ENCODE assay signal across 1 cellular context in genomic region chr2:189762551-189763298, GRCh38.
TF ChIP-seq lines count a peak whose summit lies in the region.

A gene with protein sequence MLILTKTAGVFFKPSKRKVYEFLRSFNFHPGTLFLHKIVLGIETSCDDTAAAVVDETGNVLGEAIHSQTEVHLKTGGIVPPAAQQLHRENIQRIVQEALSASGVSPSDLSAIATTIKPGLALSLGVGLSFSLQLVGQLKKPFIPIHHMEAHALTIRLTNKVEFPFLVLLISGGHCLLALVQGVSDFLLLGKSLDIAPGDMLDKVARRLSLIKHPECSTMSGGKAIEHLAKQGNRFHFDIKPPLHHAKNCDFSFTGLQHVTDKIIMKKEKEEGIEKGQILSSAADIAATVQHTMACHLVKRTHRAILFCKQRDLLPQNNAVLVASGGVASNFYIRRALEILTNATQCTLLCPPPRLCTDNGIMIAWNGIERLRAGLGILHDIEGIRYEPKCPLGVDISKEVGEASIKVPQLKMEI (minus strand): TSS chr2:189762792. CDS start chr2:189761640, 1,152 bp downstream.

TF ChIP-seq in HepG2, 621 proteins besides CTCF, POLR2A, EP300 and RAD21 (continued from another document and continues in another):
- no peak for TF ChIP-seq ZBTB49 (CRISPR knock-in tag; IDR thresholded peaks at IDR 0.05; ENCODE audit: borderline replicate concordance)
- peak; percentile 70; the same call in 1 of the 2 replicates for TF ChIP-seq ZNF615 (CRISPR knock-in tag; IDR thresholded peaks at IDR 0.05; ENCODE audit: borderline replicate concordance)
- TF ChIP-seq ZNF691 (CRISPR knock-in tag; IDR thresholded peaks at IDR 0.05; ENCODE audit: borderline replicate concordance, low read depth), result no peak
- TF ChIP-seq, protein P1, sequence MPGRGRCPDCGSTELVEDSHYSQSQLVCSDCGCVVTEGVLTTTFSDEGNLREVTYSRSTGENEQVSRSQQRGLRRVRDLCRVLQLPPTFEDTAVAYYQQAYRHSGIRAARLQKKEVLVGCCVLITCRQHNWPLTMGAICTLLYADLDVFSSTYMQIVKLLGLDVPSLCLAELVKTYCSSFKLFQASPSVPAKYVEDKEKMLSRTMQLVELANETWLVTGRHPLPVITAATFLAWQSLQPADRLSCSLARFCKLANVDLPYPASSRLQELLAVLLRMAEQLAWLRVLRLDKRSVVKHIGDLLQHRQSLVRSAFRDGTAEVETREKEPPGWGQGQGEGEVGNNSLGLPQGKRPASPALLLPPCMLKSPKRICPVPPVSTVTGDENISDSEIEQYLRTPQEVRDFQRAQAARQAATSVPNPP (CRISPR knock-in tag; IDR thresholded peaks at IDR 0.05), result peak; percentile 94
- peak; percentile 95 for TF ChIP-seq KAT8 (CRISPR knock-in tag; IDR thresholded peaks at IDR 0.05)
- TF ChIP-seq, protein P2, sequence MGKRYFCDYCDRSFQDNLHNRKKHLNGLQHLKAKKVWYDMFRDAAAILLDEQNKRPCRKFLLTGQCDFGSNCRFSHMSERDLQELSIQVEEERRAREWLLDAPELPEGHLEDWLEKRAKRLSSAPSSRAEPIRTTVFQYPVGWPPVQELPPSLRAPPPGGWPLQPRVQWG (CRISPR knock-in tag; IDR thresholded peaks at IDR 0.05; ENCODE audit: borderline replicate concordance, low read depth), result no peak
- TF ChIP-seq ZNF142 (CRISPR knock-in tag; IDR thresholded peaks at IDR 0.05), result peak; percentile 23
- no peak for TF ChIP-seq ZNF713 (CRISPR knock-in tag; IDR thresholded peaks at IDR 0.05)
- TF ChIP-seq YEATS2 (CRISPR knock-in tag; IDR thresholded peaks at IDR 0.05; ENCODE audit: borderline replicate concordance), result peak; percentile 87; the same call in 1 of the 2 replicates
- TF ChIP-seq KDM1A (CRISPR knock-in tag; IDR thresholded peaks at IDR 0.05), result no peak
- TF ChIP-seq KAT2B (IDR thresholded peaks at IDR 0.05; ENCODE audit: borderline replicate concordance, low read depth, low read length), result no peak
- no peak for TF ChIP-seq HNF1A (IDR thresholded peaks at IDR 0.05; ENCODE audit: low read depth)
- TF ChIP-seq HNF1A (CRISPR knock-in tag; IDR thresholded peaks at IDR 0.05; ENCODE audit: borderline replicate concordance), result peak; percentile 37; the same call in 1 of the 2 replicates
- TF ChIP-seq, protein P3, sequence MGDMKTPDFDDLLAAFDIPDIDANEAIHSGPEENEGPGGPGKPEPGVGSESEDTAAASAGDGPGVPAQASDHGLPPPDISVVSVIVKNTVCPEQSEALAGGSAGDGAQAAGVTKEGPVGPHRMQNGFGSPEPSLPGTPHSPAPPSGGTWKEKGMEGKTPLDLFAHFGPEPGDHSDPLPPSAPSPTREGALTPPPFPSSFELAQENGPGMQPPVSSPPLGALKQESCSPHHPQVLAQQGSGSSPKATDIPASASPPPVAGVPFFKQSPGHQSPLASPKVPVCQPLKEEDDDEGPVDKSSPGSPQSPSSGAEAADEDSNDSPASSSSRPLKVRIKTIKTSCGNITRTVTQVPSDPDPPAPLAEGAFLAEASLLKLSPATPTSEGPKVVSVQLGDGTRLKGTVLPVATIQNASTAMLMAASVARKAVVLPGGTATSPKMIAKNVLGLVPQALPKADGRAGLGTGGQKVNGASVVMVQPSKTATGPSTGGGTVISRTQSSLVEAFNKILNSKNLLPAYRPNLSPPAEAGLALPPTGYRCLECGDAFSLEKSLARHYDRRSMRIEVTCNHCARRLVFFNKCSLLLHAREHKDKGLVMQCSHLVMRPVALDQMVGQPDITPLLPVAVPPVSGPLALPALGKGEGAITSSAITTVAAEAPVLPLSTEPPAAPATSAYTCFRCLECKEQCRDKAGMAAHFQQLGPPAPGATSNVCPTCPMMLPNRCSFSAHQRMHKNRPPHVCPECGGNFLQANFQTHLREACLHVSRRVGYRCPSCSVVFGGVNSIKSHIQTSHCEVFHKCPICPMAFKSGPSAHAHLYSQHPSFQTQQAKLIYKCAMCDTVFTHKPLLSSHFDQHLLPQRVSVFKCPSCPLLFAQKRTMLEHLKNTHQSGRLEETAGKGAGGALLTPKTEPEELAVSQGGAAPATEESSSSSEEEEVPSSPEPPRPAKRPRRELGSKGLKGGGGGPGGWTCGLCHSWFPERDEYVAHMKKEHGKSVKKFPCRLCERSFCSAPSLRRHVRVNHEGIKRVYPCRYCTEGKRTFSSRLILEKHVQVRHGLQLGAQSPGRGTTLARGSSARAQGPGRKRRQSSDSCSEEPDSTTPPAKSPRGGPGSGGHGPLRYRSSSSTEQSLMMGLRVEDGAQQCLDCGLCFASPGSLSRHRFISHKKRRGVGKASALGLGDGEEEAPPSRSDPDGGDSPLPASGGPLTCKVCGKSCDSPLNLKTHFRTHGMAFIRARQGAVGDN (CRISPR knock-in tag; IDR thresholded peaks at IDR 0.05), result peak; percentile 99
- TF ChIP-seq ZNF83 (CRISPR knock-in tag; IDR thresholded peaks at IDR 0.05; ENCODE audit: borderline replicate concordance), result no peak
- 0 out of 2 replicates have a peak, but pooled peaks have one; percentile 20 for TF ChIP-seq ZKSCAN1 (IDR thresholded peaks at IDR 0.05; ENCODE audit: low read length)
- TF ChIP-seq ZNF234 (CRISPR knock-in tag; conservative IDR thresholded peaks at IDR 0.05), result no peak
- TF ChIP-seq KDM4B (CRISPR knock-in tag; IDR thresholded peaks at IDR 0.05), result peak; percentile 46; the same call in 1 of the 2 replicates
- no peak; the same call in 1 of the 2 replicates for TF ChIP-seq ZSCAN30 (CRISPR knock-in tag; IDR thresholded peaks at IDR 0.05)
- no peak; the same call in none of the 2 replicates for TF ChIP-seq MTA1 (CRISPR knock-in tag; IDR thresholded peaks at IDR 0.05; ENCODE audit: borderline replicate concordance)
- TF ChIP-seq IRF1 (CRISPR knock-in tag; IDR thresholded peaks at IDR 0.05; ENCODE audit: low read depth), result no peak
- TF ChIP-seq ZNF205 (CRISPR knock-in tag; IDR thresholded peaks at IDR 0.05), result peak; percentile 95
- TF ChIP-seq, protein P4, sequence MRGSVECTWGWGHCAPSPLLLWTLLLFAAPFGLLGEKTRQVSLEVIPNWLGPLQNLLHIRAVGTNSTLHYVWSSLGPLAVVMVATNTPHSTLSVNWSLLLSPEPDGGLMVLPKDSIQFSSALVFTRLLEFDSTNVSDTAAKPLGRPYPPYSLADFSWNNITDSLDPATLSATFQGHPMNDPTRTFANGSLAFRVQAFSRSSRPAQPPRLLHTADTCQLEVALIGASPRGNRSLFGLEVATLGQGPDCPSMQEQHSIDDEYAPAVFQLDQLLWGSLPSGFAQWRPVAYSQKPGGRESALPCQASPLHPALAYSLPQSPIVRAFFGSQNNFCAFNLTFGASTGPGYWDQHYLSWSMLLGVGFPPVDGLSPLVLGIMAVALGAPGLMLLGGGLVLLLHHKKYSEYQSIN (CRISPR knock-in tag; IDR thresholded peaks at IDR 0.05; ENCODE audit: borderline replicate concordance), result no peak
- no peak for TF ChIP-seq ZNF512 (CRISPR knock-in tag; IDR thresholded peaks at IDR 0.05)
- peak; percentile 68; the same call in 1 of the 2 replicates for TF ChIP-seq WIZ (CRISPR knock-in tag; IDR thresholded peaks at IDR 0.05)
